Comparison of ENCODE assay signal across 35 cellular contexts in the genomic region with DNA sequence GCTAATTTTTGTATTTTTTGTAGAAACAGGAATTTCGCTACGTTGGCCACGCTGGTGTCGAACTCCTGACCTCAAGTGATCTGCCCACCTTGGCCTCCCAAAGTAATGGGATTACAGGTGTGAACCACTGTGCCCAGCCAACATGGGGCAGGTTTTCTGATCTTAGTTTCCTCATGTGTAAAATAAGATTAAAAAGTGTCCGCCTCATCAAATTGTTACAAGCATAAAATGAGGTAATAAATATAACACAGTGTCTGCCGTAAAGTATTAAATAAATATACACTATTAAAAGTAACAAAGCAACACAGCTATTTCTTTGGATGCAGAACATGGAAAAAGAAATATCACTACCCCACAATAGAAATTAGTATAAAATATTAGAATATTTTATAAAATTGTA. TPM values are rescaled to one million over a fixed set of nuclear protein-coding genes. Genes with fewer than 3 reads are reported as not detected.
"Had no signal": no experiment of that assay in that cellular context is flagged by ENCODE, and none has a peak within 500 bp of the region (broad histone marks: within the 10 kb centered on the region; RNA-seq: fewer than 3 reads in every experiment).

No MANE protein-coding gene starts in this region.

- H3K4me1 Mint-ChIP-seq: activated CD4-positive, alpha-beta memory T cell treated with anti-CD3 and anti-CD28 coated beads, Interleukin-2, amount 10 ng/mL, durations not matched to agents 7 days and 5 days; activated CD4-positive, alpha-beta T cell treated with anti-CD3 and anti-CD28 coated beads for 36 hours; activated CD4-positive, alpha-beta T cell treated with anti-CD3 and anti-CD28 coated beads, Interleukin-2, amount 10 ng/mL, durations not matched to agents 7 days and 5 days; activated T-helper 17 cell treated with anti-CD3 and anti-CD28 coated beads, Interleukin-2, amount 50 U/mL, for 72 hours; T-helper 17 cell had no signal

- H3K4me3 Mint-ChIP-seq: activated CD4-positive, alpha-beta memory T cell treated with anti-CD3 and anti-CD28 coated beads, Interleukin-2, amount 10 ng/mL, durations not matched to agents 7 days and 5 days; activated CD4-positive, alpha-beta T cell treated with anti-CD3 and anti-CD28 coated beads for 36 hours; activated CD4-positive, alpha-beta T cell treated with anti-CD3 and anti-CD28 coated beads, Interleukin-2, amount 10 ng/mL, durations not matched to agents 7 days and 5 days; activated naive CD8-positive, alpha-beta T cell; activated T-cell treated with anti-CD3 and anti-CD28 coated beads, Interleukin-2, amount 50 U/mL, for 24 hours; activated T-cell treated with anti-CD3 and anti-CD28 coated beads, Interleukin-2, amount 50 U/mL, for 72 hours; activated T-helper 17 cell treated with anti-CD3 and anti-CD28 coated beads, Interleukin-2, amount 50 U/mL, for 72 hours; dendritic cell treated with granulocyte-macrophage colony-stimulating factor and Interleukin-4, amounts not matched to agents 40 ng/mL and 50 ng/mL, for 4 days; effector memory CD8-positive, alpha-beta T cell; T-helper 17 cell; T-helper 2 cell treated with Interferon-gamma antibody and Interleukin-4, amounts not matched to agents 5 μg/mL and 100 μg/mL, for 36 hours had no signal

- H3K9me3 Mint-ChIP-seq: activated CD4-positive, alpha-beta memory T cell treated with anti-CD3 and anti-CD28 coated beads, Interleukin-2, amount 10 ng/mL, durations not matched to agents 7 days and 5 days; activated CD4-positive, alpha-beta T cell treated with anti-CD3 and anti-CD28 coated beads, Interleukin-2, amount 10 ng/mL, durations not matched to agents 7 days and 5 days; activated T-cell treated with anti-CD3 and anti-CD28 coated beads, Interleukin-2, amount 50 U/mL, for 24 hours; activated T-cell treated with anti-CD3 and anti-CD28 coated beads, Interleukin-2, amount 50 U/mL, for 72 hours; activated T-helper 17 cell treated with anti-CD3 and anti-CD28 coated beads, Interleukin-2, amount 50 U/mL, for 72 hours; dendritic cell treated with granulocyte-macrophage colony-stimulating factor and Interleukin-4, amounts not matched to agents 40 ng/mL and 50 ng/mL, for 4 days; effector memory CD8-positive, alpha-beta T cell; T-helper 2 cell treated with Interferon-gamma antibody and Interleukin-4, amounts not matched to agents 5 μg/mL and 100 μg/mL, for 36 hours had no signal

- H3K4me1 ChIP-seq: body of pancreas, esophagus muscularis mucosa, foreskin keratinocyte, gastrocnemius medialis, heart left ventricle had no signal

- H3K36me3 Mint-ChIP-seq: activated naive CD8-positive, alpha-beta T cell had no signal

- H3K27ac Mint-ChIP-seq: activated CD4-positive, alpha-beta memory T cell treated with anti-CD3 and anti-CD28 coated beads, Interleukin-2, amount 10 ng/mL, durations not matched to agents 7 days and 5 days; activated CD4-positive, alpha-beta T cell treated with anti-CD3 and anti-CD28 coated beads for 36 hours; activated CD4-positive, alpha-beta T cell treated with anti-CD3 and anti-CD28 coated beads, Interleukin-2, amount 10 ng/mL, durations not matched to agents 7 days and 5 days; activated naive CD8-positive, alpha-beta T cell; activated T-cell treated with anti-CD3 and anti-CD28 coated beads, Interleukin-2, amount 50 U/mL, for 24 hours; activated T-cell treated with anti-CD3 and anti-CD28 coated beads, Interleukin-2, amount 50 U/mL, for 72 hours; activated T-helper 17 cell treated with anti-CD3 and anti-CD28 coated beads, Interleukin-2, amount 50 U/mL, for 72 hours; dendritic cell treated with granulocyte-macrophage colony-stimulating factor and Interleukin-4, amounts not matched to agents 40 ng/mL and 50 ng/mL, for 4 days; effector memory CD8-positive, alpha-beta T cell; T-helper 17 cell; T-helper 2 cell treated with Interferon-gamma antibody and Interleukin-4, amounts not matched to agents 5 μg/mL and 100 μg/mL, for 36 hours had no signal

- H3K4me3 ChIP-seq: body of pancreas, coronary artery, esophagus muscularis mucosa, gastrocnemius medialis, heart left ventricle had no signal

- H3K9me3 ChIP-seq: body of pancreas, esophagus muscularis mucosa, gastrocnemius medialis, heart left ventricle had no signal

- DNase-seq: activated CD4-positive, alpha-beta memory T cell treated with anti-CD3 and anti-CD28 coated beads, Interleukin-2, amount 10 ng/mL, durations not matched to agents 7 days and 5 days; activated CD4-positive, alpha-beta T cell treated with anti-CD3 and anti-CD28 coated beads for 36 hours; activated CD4-positive, alpha-beta T cell treated with anti-CD3 and anti-CD28 coated beads, Interleukin-2, amount 10 ng/mL, durations not matched to agents 7 days and 5 days; activated CD4-positive, alpha-beta T cell treated with anti-CD3 and anti-CD28 coated beads, Interleukin-2, amount 50 U/mL, for 4 hours; activated CD4-positive, CD25-positive, alpha-beta regulatory T cell; activated CD4-positive, CD25-positive, alpha-beta regulatory T cell treated with anti-CD3 and anti-CD28 coated beads, Interleukin-2, amount 50 U/mL, for 72 hours; activated CD8-positive, alpha-beta memory T cell treated with anti-CD3 and anti-CD28 coated beads, Interleukin-2, amount 50 U/mL, for 48 hours; activated effector memory CD4-positive, alpha-beta T cell treated with Interleukin-2 at 50 U/mL for 16 hours; activated gamma-delta T cell treated with Interleukin-2 at 50 U/mL for 16 hours; activated naive CD4-positive, alpha-beta T cell treated with anti-CD3 and anti-CD28 coated beads, Interleukin-2, amount 50 U/mL, for 16 hours; activated naive CD4-positive, alpha-beta T cell treated with Interleukin-2 at 50 U/mL for 16 hours; activated T-cell treated with anti-CD3 and anti-CD28 coated beads for 4 hours; activated T-cell treated with anti-CD3 and anti-CD28 coated beads, Interleukin-2, amount 50 U/mL, for 24 hours; activated T-cell treated with anti-CD3 and anti-CD28 coated beads, Interleukin-2, amount 50 U/mL, for 72 hours; amniotic stem cell; aorta; body of pancreas; central memory CD4-positive, alpha-beta T cell; cerebellar nuclear complex; effector CD4-positive, alpha-beta T cell; effector memory CD8-positive, alpha-beta T cell; erythroblast; foreskin keratinocyte; gastrocnemius medialis; glutamatergic neuron; heart left ventricle; T-helper 1 cell; T-helper 17 cell; T1000 had no signal

- H3K27ac ChIP-seq: body of pancreas, coronary artery, esophagus muscularis mucosa, foreskin keratinocyte, gastrocnemius medialis, heart left ventricle had no signal

- ATAC-seq: activated CD4-positive, alpha-beta T cell treated with anti-CD3 and anti-CD28 coated beads for 36 hours; activated T-cell treated with anti-CD3 and anti-CD28 coated beads, Interleukin-2, amount 50 U/mL, for 72 hours; activated T-helper 17 cell treated with anti-CD3 and anti-CD28 coated beads, Interleukin-2, amount 50 U/mL, for 72 hours; body of pancreas; effector memory CD8-positive, alpha-beta T cell; foreskin keratinocyte; gastrocnemius medialis; heart left ventricle; T-helper 17 cell had no signal

- H3K27me3 ChIP-seq: body of pancreas had no signal

RNA-seq across cellular contexts. Expression of gene ANKUB1, which starts 23.6 kb away (rescaled TPM):
- total RNA-seq: activated CD4-positive, alpha-beta memory T cell treated with anti-CD3 and anti-CD28 coated beads, Interleukin-2, amount 10 ng/mL, durations not matched to agents 7 days and 5 days; activated CD4-positive, alpha-beta T cell treated with anti-CD3 and anti-CD28 coated beads for 36 hours; activated CD4-positive, alpha-beta T cell treated with anti-CD3 and anti-CD28 coated beads, Interleukin-2, amount 10 ng/mL, durations not matched to agents 7 days and 5 days; activated T-cell treated with anti-CD3 and anti-CD28 coated beads, Interleukin-2, amount 50 U/mL, for 72 hours; activated T-helper 17 cell treated with anti-CD3 and anti-CD28 coated beads, Interleukin-2, amount 50 U/mL, for 72 hours; aorta; body of pancreas; gastrocnemius medialis; heart left ventricle; T-helper 17 cell had no signal
- polyA plus RNA-seq: aorta, heart left ventricle had no signal
